In the genomic region with DNA sequence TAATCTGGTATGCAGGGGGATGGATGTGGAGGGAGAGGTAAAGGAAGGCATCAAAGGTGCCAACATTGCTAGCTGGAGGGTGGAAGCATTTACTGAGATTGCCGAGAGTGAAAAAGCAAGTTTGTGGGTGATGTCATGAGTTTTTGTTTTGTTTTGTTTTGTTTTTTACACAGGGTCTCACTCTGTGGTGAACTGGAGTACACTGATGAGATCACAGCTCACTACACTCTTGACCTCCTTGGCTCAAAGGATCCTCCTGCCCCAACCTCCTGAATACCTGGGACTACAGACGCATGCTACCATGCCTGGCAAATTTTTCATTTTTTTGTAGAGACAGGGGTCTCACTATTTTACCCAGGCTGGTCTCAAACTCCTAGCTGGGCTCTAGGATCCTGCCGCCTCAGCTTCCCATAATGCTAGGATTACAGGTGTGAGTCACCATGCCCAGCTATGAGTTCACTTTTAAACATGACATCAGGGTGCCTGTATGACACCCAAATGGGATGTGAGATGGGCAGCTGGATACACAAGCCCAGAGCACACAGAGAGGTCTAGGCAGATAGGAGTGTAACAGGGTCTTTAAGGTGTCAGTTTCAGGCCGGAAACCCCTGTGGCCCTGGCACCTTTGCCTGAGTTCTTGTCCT, we compare ENCODE assay signal across 2 cellular contexts.
TF ChIP-seq lines count a peak whose summit lies in the region.

No MANE protein-coding gene starts in this region.

TF ChIP-seq in HepG2, 621 proteins besides CTCF, POLR2A, EP300 and RAD21:
- peak; percentile 1; the same call in 1 of the 2 replicates for TF ChIP-seq CREB1 (IDR thresholded peaks at IDR 0.05)
- TF ChIP-seq CREB1 (CRISPR knock-in tag; IDR thresholded peaks at IDR 0.05) = no peak
- no peak for TF ChIP-seq ATF4 (CRISPR knock-in tag; IDR thresholded peaks at IDR 0.05)
- no peak for TF ChIP-seq PHF20 (CRISPR knock-in tag; IDR thresholded peaks at IDR 0.05)
- no peak for TF ChIP-seq ZFAT (CRISPR knock-in tag; conservative IDR thresholded peaks at IDR 0.05)
- no peak for TF ChIP-seq ZNF850 (CRISPR knock-in tag; conservative IDR thresholded peaks at IDR 0.05)
- TF ChIP-seq ATF7 (IDR thresholded peaks at IDR 0.05) = peak; percentile 72; the same call in 1 of the 2 replicates
- no peak for TF ChIP-seq ATF7 (CRISPR knock-in tag; IDR thresholded peaks at IDR 0.05)
- no peak for TF ChIP-seq GATAD2A (CRISPR knock-in tag; IDR thresholded peaks at IDR 0.05)
- no peak for TF ChIP-seq SUZ12 (IDR thresholded peaks at IDR 0.05; ENCODE audit: low read depth, low read length)
- TF ChIP-seq, protein P1, sequence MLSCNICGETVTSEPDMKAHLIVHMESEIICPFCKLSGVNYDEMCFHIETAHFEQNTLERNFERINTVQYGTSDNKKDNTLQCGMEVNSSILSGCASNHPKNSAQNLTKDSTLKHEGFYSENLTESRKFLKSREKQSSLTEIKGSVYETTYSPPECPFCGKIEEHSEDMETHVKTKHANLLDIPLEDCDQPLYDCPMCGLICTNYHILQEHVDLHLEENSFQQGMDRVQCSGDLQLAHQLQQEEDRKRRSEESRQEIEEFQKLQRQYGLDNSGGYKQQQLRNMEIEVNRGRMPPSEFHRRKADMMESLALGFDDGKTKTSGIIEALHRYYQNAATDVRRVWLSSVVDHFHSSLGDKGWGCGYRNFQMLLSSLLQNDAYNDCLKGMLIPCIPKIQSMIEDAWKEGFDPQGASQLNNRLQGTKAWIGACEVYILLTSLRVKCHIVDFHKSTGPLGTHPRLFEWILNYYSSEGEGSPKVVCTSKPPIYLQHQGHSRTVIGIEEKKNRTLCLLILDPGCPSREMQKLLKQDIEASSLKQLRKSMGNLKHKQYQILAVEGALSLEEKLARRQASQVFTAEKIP (CRISPR knock-in tag; IDR thresholded peaks at IDR 0.05; ENCODE audit: borderline replicate concordance) = no peak
- TF ChIP-seq CCAR2 (optimal IDR thresholded peaks at IDR 0.05; ENCODE audit: low read depth, low read length) = no peak
- no peak for TF ChIP-seq PTBP1 (IDR thresholded peaks at IDR 0.05; ENCODE audit: low read depth, low read length, poor library complexity, severe bottlenecking)
- TF ChIP-seq, protein P2, sequence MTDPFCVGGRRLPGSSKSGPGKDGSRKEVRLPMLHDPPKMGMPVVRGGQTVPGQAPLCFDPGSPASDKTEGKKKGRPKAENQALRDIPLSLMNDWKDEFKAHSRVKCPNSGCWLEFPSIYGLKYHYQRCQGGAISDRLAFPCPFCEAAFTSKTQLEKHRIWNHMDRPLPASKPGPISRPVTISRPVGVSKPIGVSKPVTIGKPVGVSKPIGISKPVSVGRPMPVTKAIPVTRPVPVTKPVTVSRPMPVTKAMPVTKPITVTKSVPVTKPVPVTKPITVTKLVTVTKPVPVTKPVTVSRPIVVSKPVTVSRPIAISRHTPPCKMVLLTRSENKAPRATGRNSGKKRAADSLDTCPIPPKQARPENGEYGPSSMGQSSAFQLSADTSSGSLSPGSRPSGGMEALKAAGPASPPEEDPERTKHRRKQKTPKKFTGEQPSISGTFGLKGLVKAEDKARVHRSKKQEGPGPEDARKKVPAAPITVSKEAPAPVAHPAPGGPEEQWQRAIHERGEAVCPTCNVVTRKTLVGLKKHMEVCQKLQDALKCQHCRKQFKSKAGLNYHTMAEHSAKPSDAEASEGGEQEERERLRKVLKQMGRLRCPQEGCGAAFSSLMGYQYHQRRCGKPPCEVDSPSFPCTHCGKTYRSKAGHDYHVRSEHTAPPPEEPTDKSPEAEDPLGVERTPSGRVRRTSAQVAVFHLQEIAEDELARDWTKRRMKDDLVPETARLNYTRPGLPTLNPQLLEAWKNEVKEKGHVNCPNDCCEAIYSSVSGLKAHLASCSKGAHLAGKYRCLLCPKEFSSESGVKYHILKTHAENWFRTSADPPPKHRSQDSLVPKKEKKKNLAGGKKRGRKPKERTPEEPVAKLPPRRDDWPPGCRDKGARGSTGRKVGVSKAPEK (CRISPR knock-in tag; IDR thresholded peaks at IDR 0.05; ENCODE audit: borderline replicate concordance) = no peak
- no peak for TF ChIP-seq ZNF33A (CRISPR knock-in tag; IDR thresholded peaks at IDR 0.05; ENCODE audit: borderline replicate concordance)
- TF ChIP-seq ZNF772 (CRISPR knock-in tag; IDR thresholded peaks at IDR 0.05) = no peak
- no peak for TF ChIP-seq ZKSCAN1 (IDR thresholded peaks at IDR 0.05; ENCODE audit: low read length)
- no peak for TF ChIP-seq ZNF12 (CRISPR knock-in tag; IDR thresholded peaks at IDR 0.05)
- no peak for TF ChIP-seq HOXD1 (CRISPR knock-in tag; IDR thresholded peaks at IDR 0.05)
- no peak for TF ChIP-seq POLR2AphosphoS5 (IDR thresholded peaks at IDR 0.05; ENCODE audit: low read depth, low read length)

TF ChIP-seq in K562, 482 proteins besides CTCF, POLR2A, EP300 and RAD21:
- TF ChIP-seq RNF2 (IDR thresholded peaks at IDR 0.05) (no peak), GATAD2A (IDR thresholded peaks at IDR 0.05) (no peak), MTA2 (IDR thresholded peaks at IDR 0.05; ENCODE audit: low read depth) (no peak), RBM17 (IDR thresholded peaks at IDR 0.05; ENCODE audit: borderline replicate concordance, low read depth, low read length) (no peak)
- TF ChIP-seq, protein P3, sequence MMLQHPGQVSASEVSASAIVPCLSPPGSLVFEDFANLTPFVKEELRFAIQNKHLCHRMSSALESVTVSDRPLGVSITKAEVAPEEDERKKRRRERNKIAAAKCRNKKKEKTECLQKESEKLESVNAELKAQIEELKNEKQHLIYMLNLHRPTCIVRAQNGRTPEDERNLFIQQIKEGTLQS (IDR thresholded peaks at IDR 0.05) = peak; percentile 74
- TF ChIP-seq, protein P3 (CRISPR knock-in tag; conservative IDR thresholded peaks at IDR 0.05) = no peak
